In genomic region chr9:93117924-93118862, GRCh38 we compare ENCODE assay signal across 17 cellular contexts. TPM values are rescaled to one million over a fixed set of nuclear protein-coding genes. Genes with fewer than 3 reads are reported as not detected.
A peak's percentile ranks its signal among the peaks of the same experiment; 100 is the strongest.
DNase-seq lines count a peak whose midpoint lies in the region; ATAC-seq and TF ChIP-seq lines count a peak whose summit lies in the region.
"Had no signal": no experiment of that assay in that cellular context is flagged by ENCODE, and none has a peak within 500 bp of the region (broad histone marks: within the 10 kb centered on the region; RNA-seq: fewer than 3 reads in every experiment).

No MANE protein-coding gene starts in this region.

- no peak for ATAC-seq in Right ventricle myocardium superior (ENCODE audit: poor library complexity)
- ATAC-seq in heart right ventricle = no peak
- ATAC-seq in body of pancreas = no peak
- ATAC-seq in natural killer cell = no peak
- no peak for ATAC-seq in aorta (ENCODE audit: low FRiP score)
- ATAC-seq: activated CD8-positive, alpha-beta memory T cell treated with anti-CD3 and anti-CD28 coated beads, Interleukin-2, amount 10 ng/mL, durations not matched to agents 7 days and 5 days had no signal

- H3K9me3 ChIP-seq in heart right ventricle = no peaks in the 10 kb centered on the region
- H3K9me3 ChIP-seq in body of pancreas = no peaks in the 10 kb centered on the region
- H3K9me3 ChIP-seq in aorta (ENCODE audit: control insufficient read depth, low read length) = no peaks in the 10 kb centered on the region
- H3K9me3 ChIP-seq: esophagus muscularis mucosa had no signal

- no peaks in the 10 kb centered on the region for H3K36me3 Mint-ChIP-seq in natural killer cell
- H3K36me3 Mint-ChIP-seq: activated CD8-positive, alpha-beta memory T cell treated with anti-CD3 and anti-CD28 coated beads, Interleukin-2, amount 10 ng/mL, durations not matched to agents 7 days and 5 days had no signal

- H3K27me3 ChIP-seq in heart right ventricle (no peaks in the 10 kb centered on the region), body of pancreas (no peaks in the 10 kb centered on the region), aorta (ENCODE audit: control insufficient read depth in 1 of 2, insufficient read depth in 2 of 2, low read length in 1 of 2) (no peaks in the 10 kb centered on the region)
- H3K27me3 ChIP-seq: esophagus muscularis mucosa, hepatocyte had no signal

- no peak for TF ChIP-seq POLR2A in body of pancreas (IDR thresholded peaks at IDR 0.05)

- H3K27ac Mint-ChIP-seq in natural killer cell = peak overlapping the region; percentile 2 to 91
- H3K27ac Mint-ChIP-seq: activated CD8-positive, alpha-beta memory T cell treated with anti-CD3 and anti-CD28 coated beads, Interleukin-2, amount 10 ng/mL, durations not matched to agents 7 days and 5 days had no signal

- DNase-seq in Right ventricle myocardium superior (peak; percentile 18), heart right ventricle (no peak), body of pancreas (peak in 3 of 4 donors; percentile 1 to 4 (median 3)), natural killer cell (no peak), aorta (peak; percentile 31 to 51), hypothalamus (lab: John Stamatoyannopoulos, UW) (no peak), NCI-H1694 treated with DMSO at 0.1 percent for 48 hours (lab: John Stamatoyannopoulos, UW) (no peak), HuH-7.5 (ENCODE audit: low spot score) (no peak)
- DNase-seq: activated CD8-positive, alpha-beta memory T cell treated with anti-CD3 and anti-CD28 coated beads, Interleukin-2, amount 10 ng/mL, durations not matched to agents 7 days and 5 days; NCI-H1436; NCI-H82; SIG-M5 had no signal

- peaks cover 10 to 73% (median 18%) of the 10 kb centered on the region in 9 donors for H3K4me1 ChIP-seq in heart right ventricle
- H3K4me1 ChIP-seq in body of pancreas = peaks cover 16% of the 10 kb centered on the region
- no peaks in the 10 kb centered on the region for H3K4me1 ChIP-seq in aorta (ENCODE audit: control insufficient read depth in 1 of 2, insufficient read depth in 2 of 2, low read length in 2 of 2)

- no peak overlapping the region for H3K4me3 ChIP-seq in heart right ventricle
- H3K4me3 ChIP-seq in body of pancreas = no peak overlapping the region
- H3K4me3 ChIP-seq in aorta (ENCODE audit: low read length in 2 of 2) = no peak overlapping the region
- H3K4me3 ChIP-seq: esophagus muscularis mucosa, hepatocyte, lung had no signal

- intact Hi-C loops in Right ventricle myocardium superior (cut with DNase I) = no loop called here
- intact Hi-C loops in heart right ventricle (cut with DNase I) = no loop called here
- intact Hi-C loops in body of pancreas (cut with DNase I) = no loop called here
- intact Hi-C loops in natural killer cell (cut with micrococcal nuclease) = no loop called here
- intact Hi-C loops in aorta (cut with DNase I) = no loop called here

- peaks cover 21 to 54% of the 10 kb centered on the region in 2 donors for H3K4me1 Mint-ChIP-seq in natural killer cell

- H3K36me3 ChIP-seq in heart right ventricle (peaks cover 0 to 32% (median 8%) of the 10 kb centered on the region in 9 donors), body of pancreas (replicated peaks in 1 of 2; ENCODE audit: insufficient read depth in 1 of 2, low read depth in 2 of 2) (no peaks in the 10 kb centered on the region), aorta (ENCODE audit: control insufficient read depth in 1 of 2, insufficient read depth in 2 of 2, low read length in 1 of 2) (peaks cover 0 to 4% of the 10 kb centered on the region in 2 donors)

- WGBS in heart right ventricle, 2 donors = 94 to 95% methylated on average over 12 of the region's 12 CpGs
- WGBS in body of pancreas, 2 donors = 82 to 86% methylated on average over 12 of the region's 12 CpGs
- 90 to 94% methylated on average over 12 of the region's 12 CpGs for WGBS in aorta, 2 donors

- H3K4me3 Mint-ChIP-seq in natural killer cell = peak overlapping the region; percentile 14
- H3K4me3 Mint-ChIP-seq: activated CD8-positive, alpha-beta memory T cell treated with anti-CD3 and anti-CD28 coated beads, Interleukin-2, amount 10 ng/mL, durations not matched to agents 7 days and 5 days had no signal

- TF ChIP-seq CTCF in heart right ventricle (IDR thresholded peaks at IDR 0.05) (no peak), body of pancreas (IDR thresholded peaks at IDR 0.05) (no peak), natural killer cell (IDR thresholded peaks at IDR 0.05) (no peak)

- H3K9me3 Mint-ChIP-seq in natural killer cell = no peaks in the 10 kb centered on the region

- peak overlapping the region in 1 of 10 donors; percentile 91 for H3K27ac ChIP-seq in heart right ventricle
- H3K27ac ChIP-seq in body of pancreas = no peak overlapping the region
- no peak overlapping the region for H3K27ac ChIP-seq in aorta (ENCODE audit: low read depth in 1 of 2, low read length in 2 of 2)
- H3K27ac ChIP-seq: hepatocyte, KMS-11 had no signal

- no peaks in the 10 kb centered on the region for H3K27me3 Mint-ChIP-seq in natural killer cell (ENCODE audit: low read depth in 2 of 2)
- H3K27me3 Mint-ChIP-seq: activated CD8-positive, alpha-beta memory T cell treated with anti-CD3 and anti-CD28 coated beads, Interleukin-2, amount 10 ng/mL, durations not matched to agents 7 days and 5 days had no signal

RNA-seq across cellular contexts. Expression of gene NINJ1, which starts 15.9 kb away (rescaled TPM):
- total RNA-seq in Right ventricle myocardium superior (49.2 TPM), heart right ventricle (10 to 100 TPM; 35.5 to 77.1 (median 41.3) TPM), body of pancreas (10 to 100 TPM; 32.6 to 32.9 TPM), natural killer cell (100 to 1,000 TPM in 1 of 3 donors, 10 to 100 TPM in 2; 87.3 to 121 (median 93.8) TPM), aorta (10 to 100 TPM; 66.8 to 80.3 TPM)
- polyA plus RNA-seq in heart right ventricle (10 to 100 TPM; 39.8 to 50.3 TPM), aorta (100 to 1,000 TPM in 1 of 2 donors, 10 to 100 TPM in 1; 46.7 to 113 TPM)

RNA-seq across cellular contexts. Expression of gene CARD19, which starts 22.2 kb away (rescaled TPM):
- total RNA-seq in Right ventricle myocardium superior = 27.5 TPM
- total RNA-seq in heart right ventricle = 10 to 100 TPM; 22.3 to 33.7 (median 25.9) TPM
- polyA plus RNA-seq in heart right ventricle = 10 to 100 TPM; 41.9 to 47.3 TPM
- 10 to 100 TPM in 1 of 2 donors, 1 to 10 TPM in 1; 4.3 to 20.8 TPM for total RNA-seq in body of pancreas
- total RNA-seq in natural killer cell = 10 to 100 TPM; 30.7 to 49.1 (median 42.6) TPM
- total RNA-seq in aorta = 10 to 100 TPM; 47.7 to 50.5 TPM
- polyA plus RNA-seq in aorta = 10 to 100 TPM; 80.1 to 92.3 TPM

RNA-seq across cellular contexts. Expression of gene SUSD3, which starts 59.7 kb away (rescaled TPM):
- total RNA-seq in Right ventricle myocardium superior (0.56 TPM), heart right ventricle (1 to 10 TPM in 3 of 10 donors, under 1 TPM in 6, not detected in 1; 0.40 to 2.1 (median 0.79) TPM), body of pancreas (1 to 10 TPM in 1 of 2 donors, not detected in 1; 3.6 TPM), natural killer cell (1 to 10 TPM; 1.2 to 2.1 (median 1.8) TPM), aorta (10 to 100 TPM in 1 of 2 donors, 1 to 10 TPM in 1; 3.8 to 10.3 TPM)
- polyA plus RNA-seq in heart right ventricle (under 1 TPM; 0.74 to 0.88 TPM), aorta (1 to 10 TPM; 2.6 to 5.0 TPM)
- total RNA-seq: osteocyte had no signal

Comparison
In these comparisons a context has a peak if more than half of its experiments do, and no peak if none do; other contexts are left out.
1. DNase-seq: peak in Right ventricle myocardium superior (single experiment), body of pancreas (3 of 4) and aorta (2 of 2); none in heart right ventricle (0 of 2), natural killer cell (single experiment), hypothalamus (0 of 51), NCI-H1694 treated with DMSO at 0.1 percent for 48 hours (single experiment) and HuH-7.5 (single experiment).